In the genomic region with DNA sequence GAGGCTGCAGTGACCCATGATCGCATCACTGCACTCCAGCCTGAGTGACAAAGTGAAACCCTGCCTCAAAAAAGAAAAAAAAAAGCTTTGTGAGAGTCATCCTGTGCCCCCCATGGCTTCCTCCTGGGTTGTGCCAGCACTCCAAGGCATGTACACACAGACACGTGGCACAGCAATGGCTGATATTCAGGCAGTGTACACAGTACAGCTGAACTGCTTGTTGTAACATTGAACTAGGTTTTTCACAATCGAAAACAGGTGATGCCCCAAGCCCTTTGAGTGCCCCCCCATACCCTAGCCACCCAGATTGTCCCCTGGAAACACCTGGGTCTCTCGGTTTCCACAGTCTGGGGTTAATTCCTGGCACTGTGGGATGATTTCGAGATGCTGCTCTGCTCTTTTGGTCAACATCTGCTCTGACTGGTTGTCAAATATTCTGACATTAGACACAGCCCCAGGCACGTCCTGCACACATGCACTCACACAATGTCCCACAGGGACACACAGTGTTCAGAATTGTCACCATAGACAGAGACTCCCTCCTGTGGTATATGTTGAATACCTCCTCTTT, we compare ENCODE assay signal across 15 cellular contexts. TPM values are rescaled to one million over a fixed set of nuclear protein-coding genes. Genes with fewer than 3 reads are reported as not detected.
A peak's percentile ranks its signal among the peaks of the same experiment; 100 is the strongest.
DNase-seq lines count a peak whose midpoint lies in the region; ATAC-seq and TF ChIP-seq lines count a peak whose summit lies in the region.
"Had no signal": no experiment of that assay in that cellular context is flagged by ENCODE, and none has a peak within 500 bp of the region (broad histone marks: within the 10 kb centered on the region; RNA-seq: fewer than 3 reads in every experiment).

No MANE protein-coding gene starts in this region.

- POLR2A ChIA-PET in activated CD4-positive, alpha-beta T cell treated with anti-CD3 and anti-CD28 coated beads for 36 hours (lab: Charles Lee), result no interaction called here
- POLR2A ChIA-PET in naive thymus-derived CD4-positive, alpha-beta T cell (lab: Charles Lee), result no interaction called here

- no peak overlapping the region for H3K4me3 Mint-ChIP-seq in activated CD4-positive, alpha-beta T cell treated with anti-CD3 and anti-CD28 coated beads for 36 hours
- H3K4me3 Mint-ChIP-seq in naive thymus-derived CD4-positive, alpha-beta T cell, result no peak overlapping the region

- no peak for TF ChIP-seq EP300 in tibial nerve (IDR thresholded peaks at IDR 0.05)

- H3K4me1 Mint-ChIP-seq in activated CD4-positive, alpha-beta T cell treated with anti-CD3 and anti-CD28 coated beads for 36 hours, result no peaks in the 10 kb centered on the region
- H3K4me1 Mint-ChIP-seq in naive thymus-derived CD4-positive, alpha-beta T cell, result peaks cover 0 to 4% (median 0%) of the 10 kb centered on the region in 7 donors

- no peaks in the 10 kb centered on the region for H3K4me1 ChIP-seq in naive thymus-derived CD4-positive, alpha-beta T cell (ENCODE audit: control insufficient read depth in 2 of 2, insufficient read depth in 2 of 2, low read length in 2 of 2)
- no peaks in the 10 kb centered on the region for H3K4me1 ChIP-seq in tibial nerve
- H3K4me1 ChIP-seq in gastrocnemius medialis, result no peaks in the 10 kb centered on the region

- intact Hi-C loops in activated CD4-positive, alpha-beta T cell treated with anti-CD3 and anti-CD28 coated beads for 36 hours (cut with DNase I, micrococcal nuclease), result loop anchor here in 1 of 2 experiments (5.0 kb wide), 1 partner anchor 62 kb away; no protein-coding TSS in a partner anchor
- intact Hi-C loops in naive thymus-derived CD4-positive, alpha-beta T cell (cut with micrococcal nuclease), result no loop called here
- intact Hi-C loops in gastrocnemius medialis (cut with DNase I; ENCODE audit: low total_unique reads), result no loop called here

- no peak for TF ChIP-seq POLR2A in tibial nerve (IDR thresholded peaks at IDR 0.05)
- TF ChIP-seq POLR2A in gastrocnemius medialis (IDR thresholded peaks at IDR 0.05), result no peak

- in situ Hi-C loops in gastrocnemius medialis (cut with MboI; ENCODE audit: low sequenced_read_pairs in 4 of 4), result no loop called here

- no peak for DNase-seq in activated CD4-positive, alpha-beta T cell treated with anti-CD3 and anti-CD28 coated beads for 36 hours
- no peak for DNase-seq in activated CD4-positive, alpha-beta T cell treated with anti-CD3 and anti-CD28 coated beads, Interleukin-2, amount 50 U/mL, for 4 hours
- DNase-seq in naive thymus-derived CD4-positive, alpha-beta T cell, result no peak
- DNase-seq in tibial nerve (ENCODE audit: low spot score in 2 of 2), result no peak
- no peak for DNase-seq in NCI-H2171 treated with DMSO at 0.1 percent for 48 hours (lab: John Stamatoyannopoulos, UW)
- DNase-seq in gastrocnemius medialis, result no peak
- DNase-seq: DMS79 treated with DMSO at 0.1 percent for 48 hours; left cardiac atrium; NCI-H1930; PC-3; stimulated activated CD4-positive, alpha-beta T cell treated with anti-CD3 and anti-CD28 coated beads, Interleukin-2, amount 100 ng/mL, for 24 hours had no signal

- TF ChIP-seq CTCF in tibial nerve (IDR thresholded peaks at IDR 0.05), result no peak
- no peak for TF ChIP-seq CTCF in gastrocnemius medialis (IDR thresholded peaks at IDR 0.05 in 4 of 5, conservative IDR thresholded peaks at IDR 0.05 in 1 of 5)

- H3K9me3 Mint-ChIP-seq in activated CD4-positive, alpha-beta T cell treated with anti-CD3 and anti-CD28 coated beads for 36 hours (ENCODE audit: low read depth), result no peaks in the 10 kb centered on the region
- no peaks in the 10 kb centered on the region for H3K9me3 Mint-ChIP-seq in naive thymus-derived CD4-positive, alpha-beta T cell

- 79 to 87% methylated on average over 6 of the region's 6 CpGs for WGBS in tibial nerve, 2 donors

- no peak overlapping the region for H3K27ac ChIP-seq in naive thymus-derived CD4-positive, alpha-beta T cell (ENCODE audit: low read depth, low read length)
- H3K27ac ChIP-seq in tibial nerve (no peak overlapping the region), gastrocnemius medialis (no peak overlapping the region)
- H3K27ac ChIP-seq: suprapubic skin had no signal

- no peak overlapping the region for H3K4me3 ChIP-seq in naive thymus-derived CD4-positive, alpha-beta T cell (ENCODE audit: low read length)
- H3K4me3 ChIP-seq in tibial nerve (no peak overlapping the region), gastrocnemius medialis (no peak overlapping the region)
- H3K4me3 ChIP-seq: suprapubic skin had no signal

- peak; percentile 36 for ATAC-seq in activated CD4-positive, alpha-beta T cell treated with anti-CD3 and anti-CD28 coated beads for 36 hours
- peak; percentile 50 for ATAC-seq in GM21619 (IDR thresholded peaks at IDR 0.05; ENCODE audit: unreplicated experiment)
- ATAC-seq in HG03460 (IDR thresholded peaks at IDR 0.05; ENCODE audit: unreplicated experiment), result peak; percentile 53
- peak; percentile 26 for ATAC-seq in naive thymus-derived CD4-positive, alpha-beta T cell
- no peak for ATAC-seq in gastrocnemius medialis
- ATAC-seq: left cardiac atrium, PC-3 had no signal

- H3K9me3 ChIP-seq in naive thymus-derived CD4-positive, alpha-beta T cell (ENCODE audit: control insufficient read depth in 2 of 3, low read length in 3 of 3), result no peaks in the 10 kb centered on the region
- no peaks in the 10 kb centered on the region for H3K9me3 ChIP-seq in tibial nerve
- no peaks in the 10 kb centered on the region for H3K9me3 ChIP-seq in gastrocnemius medialis
- H3K9me3 ChIP-seq: suprapubic skin had no signal

- no peaks in the 10 kb centered on the region for H3K27me3 ChIP-seq in naive thymus-derived CD4-positive, alpha-beta T cell (ENCODE audit: control insufficient read depth in 2 of 2, insufficient read depth in 2 of 2, low read length in 2 of 2)
- H3K27me3 ChIP-seq in tibial nerve (no peaks in the 10 kb centered on the region), gastrocnemius medialis (no peaks in the 10 kb centered on the region)
- H3K27me3 ChIP-seq: suprapubic skin had no signal

- no peak overlapping the region for H3K27ac Mint-ChIP-seq in activated CD4-positive, alpha-beta T cell treated with anti-CD3 and anti-CD28 coated beads for 36 hours
- H3K27ac Mint-ChIP-seq in naive thymus-derived CD4-positive, alpha-beta T cell, result peak overlapping the region in 3 of 9 donors; percentile 44 to 67 (median 49)

- H3K36me3 Mint-ChIP-seq in activated CD4-positive, alpha-beta T cell treated with anti-CD3 and anti-CD28 coated beads for 36 hours (ENCODE audit: low read depth), result peaks cover 23% of the 10 kb centered on the region
- peaks cover 3 to 26% (median 19%) of the 10 kb centered on the region in 5 donors for H3K36me3 Mint-ChIP-seq in naive thymus-derived CD4-positive, alpha-beta T cell

- CTCF ChIA-PET in activated CD4-positive, alpha-beta T cell treated with anti-CD3 and anti-CD28 coated beads for 36 hours (lab: Charles Lee), result interaction anchor here (0.6 kb wide), 1 partner anchor 15 kb away, joined by 5 read pairs; no protein-coding TSS in a partner anchor
- CTCF ChIA-PET in naive thymus-derived CD4-positive, alpha-beta T cell (lab: Charles Lee), result no interaction called here

- peaks cover 0 to 29% (median 4%) of the 10 kb centered on the region in 3 experiments for H3K36me3 ChIP-seq in naive thymus-derived CD4-positive, alpha-beta T cell (ENCODE audit: control insufficient read depth in 2 of 3, insufficient read depth in 3 of 3, low read length in 3 of 3)
- H3K36me3 ChIP-seq in tibial nerve, result peaks cover 0 to 55% (median 0%) of the 10 kb centered on the region in 3 donors
- H3K36me3 ChIP-seq in gastrocnemius medialis, result peaks cover 0 to 34% of the 10 kb centered on the region in 2 donors

- no peaks in the 10 kb centered on the region for H3K27me3 Mint-ChIP-seq in activated CD4-positive, alpha-beta T cell treated with anti-CD3 and anti-CD28 coated beads for 36 hours
- H3K27me3 Mint-ChIP-seq in naive thymus-derived CD4-positive, alpha-beta T cell, result no peaks in the 10 kb centered on the region

RNA-seq across cellular contexts. Expression of a gene that starts 9.2 kb away (rescaled TPM):
- total RNA-seq in activated CD4-positive, alpha-beta T cell treated with anti-CD3 and anti-CD28 coated beads for 36 hours, result not detected
- not detected for total RNA-seq in naive thymus-derived CD4-positive, alpha-beta T cell
- not detected for polyA plus RNA-seq in naive thymus-derived CD4-positive, alpha-beta T cell
- total RNA-seq in tibial nerve, result not detected
- not detected for total RNA-seq in gastrocnemius medialis
- total RNA-seq: left cardiac atrium, omental fat pad, PC-3, suprapubic skin had no signal

RNA-seq across cellular contexts. Expression of a gene that starts 15.3 kb away (rescaled TPM):
- 10 to 100 TPM; 47.9 to 65.8 TPM for total RNA-seq in activated CD4-positive, alpha-beta T cell treated with anti-CD3 and anti-CD28 coated beads for 36 hours
- total RNA-seq in naive thymus-derived CD4-positive, alpha-beta T cell, result 10 to 100 TPM; 48.6 to 77.2 (median 61.0) TPM
- polyA plus RNA-seq in naive thymus-derived CD4-positive, alpha-beta T cell, result 10 to 100 TPM; 65.0 to 90.5 TPM
- total RNA-seq in tibial nerve, result 100 to 1,000 TPM; 108 to 134 (median 123) TPM
- total RNA-seq in gastrocnemius medialis, result 100 to 1,000 TPM in 3 of 4 donors, 10 to 100 TPM in 1; 81.5 to 244 (median 158) TPM

RNA-seq across cellular contexts. Expression of a gene that starts 15.7 kb away (rescaled TPM):
- 100 to 1,000 TPM; 102 to 106 TPM for total RNA-seq in activated CD4-positive, alpha-beta T cell treated with anti-CD3 and anti-CD28 coated beads for 36 hours
- total RNA-seq in naive thymus-derived CD4-positive, alpha-beta T cell, result 10 to 100 TPM; 21.4 to 74.6 (median 35.3) TPM
- 10 to 100 TPM; 39.0 to 50.2 TPM for polyA plus RNA-seq in naive thymus-derived CD4-positive, alpha-beta T cell
- total RNA-seq in tibial nerve, result 10 to 100 TPM; 56.1 to 67.4 (median 59.3) TPM
- total RNA-seq in gastrocnemius medialis, result 10 to 100 TPM; 42.8 to 50.7 (median 47.8) TPM

RNA-seq across cellular contexts. Expression of a gene that starts 41.1 kb away (rescaled TPM):
- total RNA-seq in activated CD4-positive, alpha-beta T cell treated with anti-CD3 and anti-CD28 coated beads for 36 hours, result 10 to 100 TPM; 31.2 to 33.7 TPM
- 10 to 100 TPM; 39.8 to 65.4 (median 43.6) TPM for total RNA-seq in naive thymus-derived CD4-positive, alpha-beta T cell
- 10 to 100 TPM; 30.1 to 49.3 TPM for polyA plus RNA-seq in naive thymus-derived CD4-positive, alpha-beta T cell
- total RNA-seq in tibial nerve (10 to 100 TPM; 35.2 to 45.9 (median 40.5) TPM), gastrocnemius medialis (10 to 100 TPM; 29.8 to 52.0 (median 40.6) TPM)

Comparison
In these comparisons a context has a peak if more than half of its experiments do, and no peak if none do; other contexts are left out.
1. ATAC-seq: peak in activated CD4-positive, alpha-beta T cell treated with anti-CD3 and anti-CD28 coated beads for 36 hours (single experiment), GM21619 (single experiment), HG03460 (single experiment) and naive thymus-derived CD4-positive, alpha-beta T cell (single experiment); none in gastrocnemius medialis (0 of 2).